ENCODE assay signal across 20 cellular contexts in genomic region chrX:20319054-20319453, GRCh38. TPM values are rescaled to one million over a fixed set of nuclear protein-coding genes. Genes with fewer than 3 reads are reported as not detected.
DNase-seq lines count a peak whose midpoint lies in the region; ATAC-seq and TF ChIP-seq lines count a peak whose summit lies in the region.
"Had no signal": no experiment of that assay in that cellular context is flagged by ENCODE, and none has a peak within 500 bp of the region (broad histone marks: within the 10 kb centered on the region; RNA-seq: fewer than 3 reads in every experiment).

No MANE protein-coding gene starts in this region.

- TF ChIP-seq CTCF in gastrocnemius medialis (IDR thresholded peaks at IDR 0.05 in 4 of 5, conservative IDR thresholded peaks at IDR 0.05 in 1 of 5), result no peak
- no peak for TF ChIP-seq CTCF in endodermal cell (conservative IDR thresholded peaks at IDR 0.05)

- H3K27ac ChIP-seq in gastrocnemius medialis (peak overlapping the region; percentile 29 to 71 (median 58)), endodermal cell (ENCODE audit: low read depth, low read length) (no peak overlapping the region)
- H3K27ac ChIP-seq: 22Rv1, A549, BLaER1 had no signal

- H3K36me3 ChIP-seq in gastrocnemius medialis (no peaks in the 10 kb centered on the region), endodermal cell (ENCODE audit: control insufficient read depth, insufficient read depth, low read length) (no peaks in the 10 kb centered on the region)
- H3K36me3 ChIP-seq: BLaER1 had no signal

- 96 to 100% methylated on average over 1 to 4 of the region's 4 CpGs for WGBS in endodermal cell (ENCODE audit: insufficient coverage in 1 of 2, insufficient read length in 1 of 2), 2 experiments

- no peak overlapping the region for H3K4me3 Mint-ChIP-seq in activated naive CD8-positive, alpha-beta T cell treated with anti-CD3 and anti-CD28 coated beads, Interleukin-2, amount 50 U/mL, for 24 hours
- no peak overlapping the region for H3K4me3 Mint-ChIP-seq in activated naive CD8-positive, alpha-beta T cell treated with anti-CD3 and anti-CD28 coated beads for 36 hours
- H3K4me3 Mint-ChIP-seq in dendritic cell treated with granulocyte-macrophage colony-stimulating factor and Interleukin-4, amounts not matched to agents 40 ng/mL and 50 ng/mL, for 4 days, result no peak overlapping the region
- no peak overlapping the region for H3K4me3 Mint-ChIP-seq in endodermal cell
- H3K4me3 Mint-ChIP-seq: CD14-positive monocyte; CD8-positive, alpha-beta T cell; GM23338; HFFc6 had no signal

- no peak for DNase-seq in activated naive CD8-positive, alpha-beta T cell treated with anti-CD3 and anti-CD28 coated beads, Interleukin-2, amount 50 U/mL, for 24 hours
- no peak for DNase-seq in activated naive CD8-positive, alpha-beta T cell treated with anti-CD3 and anti-CD28 coated beads for 36 hours
- peak in 1 of 2 donors; percentile 36 for DNase-seq in gastrocnemius medialis
- DNase-seq in endodermal cell, result no peak
- DNase-seq: AML-193; Calu3; CD8-positive, alpha-beta T cell; DMS79 treated with DMSO at 0.1 percent for 48 hours; HFFc6; KBM-7 had no signal

- no peak for TF ChIP-seq POLR2A in gastrocnemius medialis (IDR thresholded peaks at IDR 0.05)

- peaks cover 3 to 9% of the 10 kb centered on the region in 2 donors for H3K4me1 ChIP-seq in gastrocnemius medialis
- H3K4me1 ChIP-seq in endodermal cell (ENCODE audit: control insufficient read depth, insufficient read depth, low read length), result no peaks in the 10 kb centered on the region
- H3K4me1 ChIP-seq: A549 had no signal

- H3K9ac ChIP-seq in endodermal cell (ENCODE audit: extremely low read depth, low read length, poor library complexity, severe bottlenecking), result no peak overlapping the region
- H3K9ac ChIP-seq: BLaER1 had no signal

- H3K9me3 ChIP-seq in gastrocnemius medialis (no peaks in the 10 kb centered on the region), endodermal cell (ENCODE audit: control insufficient read depth, low read length) (no peaks in the 10 kb centered on the region)
- H3K9me3 ChIP-seq: A549, BLaER1 had no signal

- intact Hi-C loops in dendritic cell treated with granulocyte-macrophage colony-stimulating factor and Interleukin-4, amounts not matched to agents 40 ng/mL and 50 ng/mL, for 4 days (cut with micrococcal nuclease), result loop anchor here (10.0 kb wide), 1 partner anchor 46 kb away; no protein-coding TSS in a partner anchor
- intact Hi-C loops in gastrocnemius medialis (cut with DNase I; ENCODE audit: low total_unique reads), result loop anchor here (10.0 kb wide), 1 partner anchor 104 kb away; no protein-coding TSS in a partner anchor

- H3K4me1 Mint-ChIP-seq in activated naive CD8-positive, alpha-beta T cell treated with anti-CD3 and anti-CD28 coated beads, Interleukin-2, amount 50 U/mL, for 24 hours, result peaks cover 28% of the 10 kb centered on the region
- peaks cover 30% of the 10 kb centered on the region for H3K4me1 Mint-ChIP-seq in activated naive CD8-positive, alpha-beta T cell treated with anti-CD3 and anti-CD28 coated beads for 36 hours
- H3K4me1 Mint-ChIP-seq in dendritic cell treated with granulocyte-macrophage colony-stimulating factor and Interleukin-4, amounts not matched to agents 40 ng/mL and 50 ng/mL, for 4 days (ENCODE audit: low read depth), result peaks cover 78% of the 10 kb centered on the region
- peaks cover 26% of the 10 kb centered on the region for H3K4me1 Mint-ChIP-seq in endodermal cell
- H3K4me1 Mint-ChIP-seq: GM23338 had no signal

- ATAC-seq in activated naive CD8-positive, alpha-beta T cell treated with anti-CD3 and anti-CD28 coated beads, Interleukin-2, amount 50 U/mL, for 24 hours, result no peak
- ATAC-seq in gastrocnemius medialis, result peak; percentile 65 to 72
- no peak for ATAC-seq in GM19035 (IDR thresholded peaks at IDR 0.05; ENCODE audit: unreplicated experiment)
- no peak for ATAC-seq in HG03039 (IDR thresholded peaks at IDR 0.05; ENCODE audit: unreplicated experiment)
- ATAC-seq: A549; CD8-positive, alpha-beta T cell; GM23338; HCT116 had no signal

- no peaks in the 10 kb centered on the region for H3K36me3 Mint-ChIP-seq in activated naive CD8-positive, alpha-beta T cell treated with anti-CD3 and anti-CD28 coated beads, Interleukin-2, amount 50 U/mL, for 24 hours (ENCODE audit: low read depth)
- H3K36me3 Mint-ChIP-seq in activated naive CD8-positive, alpha-beta T cell treated with anti-CD3 and anti-CD28 coated beads for 36 hours, result no peaks in the 10 kb centered on the region
- no peaks in the 10 kb centered on the region for H3K36me3 Mint-ChIP-seq in dendritic cell treated with granulocyte-macrophage colony-stimulating factor and Interleukin-4, amounts not matched to agents 40 ng/mL and 50 ng/mL, for 4 days (ENCODE audit: low read depth)
- H3K36me3 Mint-ChIP-seq in endodermal cell (ENCODE audit: low read depth), result no peaks in the 10 kb centered on the region
- H3K36me3 Mint-ChIP-seq: CD14-positive monocyte; CD8-positive, alpha-beta T cell; IgD-negative memory B cell had no signal

- no peaks in the 10 kb centered on the region for H3K27me3 ChIP-seq in gastrocnemius medialis
- H3K27me3 ChIP-seq in endodermal cell (ENCODE audit: control insufficient read depth, insufficient read depth, low read length, poor library complexity, severe bottlenecking), result no peaks in the 10 kb centered on the region
- H3K27me3 ChIP-seq: BLaER1 had no signal

- in situ Hi-C loops in gastrocnemius medialis (cut with MboI; ENCODE audit: low sequenced_read_pairs in 4 of 4), result no loop called here

- no peaks in the 10 kb centered on the region for H3K27me3 Mint-ChIP-seq in activated naive CD8-positive, alpha-beta T cell treated with anti-CD3 and anti-CD28 coated beads, Interleukin-2, amount 50 U/mL, for 24 hours
- no peaks in the 10 kb centered on the region for H3K27me3 Mint-ChIP-seq in activated naive CD8-positive, alpha-beta T cell treated with anti-CD3 and anti-CD28 coated beads for 36 hours
- H3K27me3 Mint-ChIP-seq in dendritic cell treated with granulocyte-macrophage colony-stimulating factor and Interleukin-4, amounts not matched to agents 40 ng/mL and 50 ng/mL, for 4 days, result no peaks in the 10 kb centered on the region
- peaks cover 10% of the 10 kb centered on the region for H3K27me3 Mint-ChIP-seq in endodermal cell (ENCODE audit: insufficient read depth)
- H3K27me3 Mint-ChIP-seq: IgD-negative memory B cell had no signal

- H3K27ac Mint-ChIP-seq in activated naive CD8-positive, alpha-beta T cell treated with anti-CD3 and anti-CD28 coated beads, Interleukin-2, amount 50 U/mL, for 24 hours, result peak overlapping the region; percentile 46
- no peak overlapping the region for H3K27ac Mint-ChIP-seq in activated naive CD8-positive, alpha-beta T cell treated with anti-CD3 and anti-CD28 coated beads for 36 hours
- H3K27ac Mint-ChIP-seq in dendritic cell treated with granulocyte-macrophage colony-stimulating factor and Interleukin-4, amounts not matched to agents 40 ng/mL and 50 ng/mL, for 4 days, result peak overlapping the region; percentile 36
- no peak overlapping the region for H3K27ac Mint-ChIP-seq in endodermal cell
- H3K27ac Mint-ChIP-seq: CD8-positive, alpha-beta T cell; GM23338; HFFc6 had no signal

- H3K4me3 ChIP-seq in gastrocnemius medialis (no peak overlapping the region), endodermal cell (ENCODE audit: low read length) (no peak overlapping the region)
- H3K4me3 ChIP-seq: A549, BLaER1, GM23338 had no signal

- H3K9me3 Mint-ChIP-seq in activated naive CD8-positive, alpha-beta T cell treated with anti-CD3 and anti-CD28 coated beads, Interleukin-2, amount 50 U/mL, for 24 hours, result no peaks in the 10 kb centered on the region
- H3K9me3 Mint-ChIP-seq in activated naive CD8-positive, alpha-beta T cell treated with anti-CD3 and anti-CD28 coated beads for 36 hours, result no peaks in the 10 kb centered on the region
- H3K9me3 Mint-ChIP-seq in dendritic cell treated with granulocyte-macrophage colony-stimulating factor and Interleukin-4, amounts not matched to agents 40 ng/mL and 50 ng/mL, for 4 days, result no peaks in the 10 kb centered on the region
- peaks cover 57% of the 10 kb centered on the region for H3K9me3 Mint-ChIP-seq in endodermal cell
- H3K9me3 Mint-ChIP-seq: CD8-positive, alpha-beta T cell; GM23338; HFFc6; IgD-negative memory B cell had no signal

RNA-seq across cellular contexts. Expression of gene RPS6KA3, which starts 52.3 kb away (rescaled TPM):
- total RNA-seq in activated naive CD8-positive, alpha-beta T cell treated with anti-CD3 and anti-CD28 coated beads for 36 hours, result 10 to 100 TPM; 58.7 to 62.0 TPM
- total RNA-seq in gastrocnemius medialis, result 10 to 100 TPM; 53.1 to 91.0 (median 66.0) TPM
- 10 to 100 TPM; 13.9 to 20.5 TPM for total RNA-seq in endodermal cell
- polyA plus RNA-seq in endodermal cell (2013, experiment 1 of 2), result 19.4 TPM
- 19.4 TPM for polyA plus RNA-seq in endodermal cell (2013, experiment 2 of 2)

Comparison
In these comparisons a context has a peak if more than half of its experiments do, and no peak if none do; other contexts are left out.
1. H3K27ac Mint-ChIP-seq: peak in activated naive CD8-positive, alpha-beta T cell treated with anti-CD3 and anti-CD28 coated beads, Interleukin-2, amount 50 U/mL, for 24 hours (single experiment) and dendritic cell treated with granulocyte-macrophage colony-stimulating factor and Interleukin-4, amounts not matched to agents 40 ng/mL and 50 ng/mL, for 4 days (single experiment); none in activated naive CD8-positive, alpha-beta T cell treated with anti-CD3 and anti-CD28 coated beads for 36 hours (single experiment) and endodermal cell (single experiment).
2. ATAC-seq: peak in gastrocnemius medialis (2 of 2); none in activated naive CD8-positive, alpha-beta T cell treated with anti-CD3 and anti-CD28 coated beads, Interleukin-2, amount 50 U/mL, for 24 hours (single experiment), GM19035 (single experiment) and HG03039 (single experiment).